ENCODE assay signal across 8 cellular contexts in the genomic region with DNA sequence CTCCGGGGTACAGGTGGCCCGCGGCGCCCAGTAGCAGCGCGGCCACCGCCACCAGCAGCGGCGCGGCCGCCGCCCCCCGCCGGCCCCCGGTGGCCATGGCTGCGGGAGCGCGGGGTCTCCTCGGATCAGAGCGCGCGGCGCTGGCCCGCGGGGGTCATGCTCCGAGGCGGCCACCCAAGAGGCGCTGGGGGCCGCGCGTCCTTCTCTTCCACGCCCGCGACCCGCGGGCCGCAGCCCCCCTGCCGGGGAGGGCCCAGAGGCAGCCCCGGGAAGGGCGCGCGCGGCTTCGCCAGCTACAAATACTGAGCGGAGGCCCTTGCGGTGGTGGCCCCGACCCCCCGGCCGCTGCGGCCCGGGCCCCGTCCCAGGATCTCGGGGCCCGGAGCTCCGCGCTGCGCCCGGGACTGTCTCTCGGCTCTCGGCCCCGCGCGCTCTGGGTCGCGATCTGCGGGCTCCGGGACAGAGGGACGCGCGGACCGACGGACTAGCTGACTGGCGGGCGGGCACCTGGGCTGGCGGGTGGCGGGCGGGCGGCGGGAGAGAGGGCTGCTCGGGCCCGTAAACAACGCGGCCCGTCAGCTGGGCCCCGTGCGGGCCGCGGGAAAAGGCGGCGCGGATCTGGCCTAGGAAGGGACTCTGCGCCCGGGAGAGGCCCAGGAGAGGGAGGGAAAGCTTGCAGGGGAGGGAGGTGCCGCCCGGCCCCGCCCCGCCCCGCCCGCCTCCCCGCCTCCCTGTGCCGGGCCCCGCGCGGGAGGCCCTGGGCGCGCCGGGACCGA.
DNase-seq lines count a peak whose midpoint lies in the region; ATAC-seq lines count a peak whose summit lies in the region.

INSR (minus strand) TSS at position 620 of the 776 bp plus-strand sequence; CDS start at position 97, 523 bp downstream.

- H3K4me3 ChIP-seq in GM08714 (ENCODE audit: low read length) (peak within 1 kb of the TSS; percentile 82), iPS-18c (ENCODE audit: insufficient read depth, low read depth, low read length) (peak within 1 kb of the TSS; percentile 71), skeletal muscle cell (ENCODE audit: low read depth, low read length) (peak within 1 kb of the TSS; percentile 69)

- H3K9me3 ChIP-seq in iPS-18c (ENCODE audit: control insufficient read depth, insufficient read depth, low read length) = no peaks in the 10 kb centered on the region

- in situ Hi-C loops in T47D (cut with HindIII; ENCODE audit: low pct_unique_long_range_greater_than_20kb, low sequenced_read_pairs) = no loop called here

- DNase-seq in NCI-H1694 (lab: John Stamatoyannopoulos, UW) = peak; percentile 28
- DNase-seq in T1000 (lab: John Stamatoyannopoulos, UW) = peak; percentile 71
- DNase-seq in T47D (ENCODE audit: low read depth in 1 of 2, low spot score in 1 of 2) = peak; percentile 91 to 97
- peak; percentile 65 for DNase-seq in skeletal muscle cell (ENCODE audit: low read depth)

- ATAC-seq in HG02798 (IDR thresholded peaks at IDR 0.05; ENCODE audit: poor library complexity, unreplicated experiment) = peak; percentile 83
- no peak for ATAC-seq in HG02884 (IDR thresholded peaks at IDR 0.05; ENCODE audit: unreplicated experiment)

Comparison
In these comparisons a context has a peak if more than half of its experiments do, and no peak if none do; other contexts are left out.
1. DNase-seq: peak in every context shown above with its lines; median percentile 94 in T47D; 71 in T1000; 65 in skeletal muscle cell; 28 in NCI-H1694.